In the genomic region with DNA sequence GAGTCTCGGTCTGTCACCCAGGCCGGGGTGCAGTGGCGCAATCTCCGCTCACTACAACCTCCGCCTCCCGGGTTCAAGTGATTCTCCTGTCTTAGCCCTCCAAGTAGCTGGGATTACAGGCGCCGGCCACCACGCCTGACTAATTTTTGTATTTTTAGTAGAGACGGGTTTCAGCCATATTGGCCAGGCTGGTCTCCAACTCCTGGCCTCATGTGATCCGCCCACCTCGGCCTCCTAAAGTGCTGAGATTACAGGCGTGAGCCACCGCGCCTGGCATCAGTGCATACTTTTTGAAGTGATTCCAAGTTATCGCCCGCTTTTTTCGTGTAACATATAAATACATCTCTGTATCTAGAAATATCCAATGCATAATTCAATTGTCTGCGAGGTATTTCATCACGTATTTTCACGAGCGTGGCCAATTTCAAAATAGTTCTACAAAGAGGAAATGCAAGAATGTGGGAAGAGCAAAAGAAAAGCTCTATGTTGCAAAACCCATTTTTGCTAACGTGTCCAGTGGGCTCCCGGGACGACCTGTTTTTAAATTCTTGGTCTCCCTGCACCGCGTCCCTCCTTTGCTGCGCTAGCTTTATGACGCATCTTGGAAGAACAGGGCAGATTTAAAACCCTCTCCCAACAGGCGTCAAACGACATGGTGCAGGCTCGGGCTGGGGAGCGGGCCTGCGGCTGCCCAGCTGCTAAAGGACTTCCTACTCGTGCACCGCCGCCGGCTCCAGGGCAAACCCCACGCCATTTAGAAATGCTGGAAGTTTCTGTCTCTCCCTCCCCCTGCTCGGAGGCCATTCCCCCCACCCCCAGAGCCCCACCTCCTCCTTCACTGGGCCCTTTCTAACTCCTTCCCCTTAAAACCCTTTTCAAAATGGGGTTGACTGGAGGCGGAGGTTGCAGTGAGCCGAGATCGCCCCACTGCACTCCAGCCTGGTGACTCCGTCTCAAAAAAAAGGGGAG, we compare ENCODE assay signal across 8 cellular contexts. TPM values are rescaled to one million over a fixed set of nuclear protein-coding genes. Genes with fewer than 3 reads are reported as not detected.
DNase-seq lines count a peak whose midpoint lies in the region; ATAC-seq and TF ChIP-seq lines count a peak whose summit lies in the region.

No MANE protein-coding gene starts in this region.

- CTCF ChIA-PET in PC-9 (lab: Charles Lee): no interaction called here

- no peaks in the 10 kb centered on the region for H3K27me3 ChIP-seq in PC-9 (ENCODE audit: insufficient read depth, low read depth)
- no peaks in the 10 kb centered on the region for H3K27me3 ChIP-seq in colonic mucosa
- H3K27me3 ChIP-seq in smooth muscle cell (ENCODE audit: low read depth): no peaks in the 10 kb centered on the region

- peaks cover 4% of the 10 kb centered on the region; the same call in 1 of the 2 replicates for H3F3A ChIP-seq in PC-9 (ENCODE audit: insufficient read depth, low read depth)
- peaks cover 17% of the 10 kb centered on the region for H3F3A ChIP-seq in smooth muscle cell (ENCODE audit: low read depth)

- no peak overlapping the region for H3K27ac ChIP-seq in PC-9
- peak overlapping the region; percentile 85 for H3K27ac ChIP-seq in colonic mucosa
- H3K27ac ChIP-seq in smooth muscle cell (ENCODE audit: low read depth): peak overlapping the region; percentile 95

- no peaks in the 10 kb centered on the region for H3K9me2 ChIP-seq in PC-9 (ENCODE audit: insufficient read depth)

- intact Hi-C loops in PC-9 (cut with micrococcal nuclease; ENCODE audit: unreplicated experiment): no loop called here
- intact Hi-C loops in colonic mucosa (cut with DNase I): no loop called here

- H2AFZ ChIP-seq in PC-9: no peak overlapping the region
- H2AFZ ChIP-seq in smooth muscle cell (ENCODE audit: low read depth): no peak overlapping the region

- BruUV-seq in PC-9 (replicated peaks; lab: Mats Ljungman, UMichigan): no TSS peak

- peaks cover 38% of the 10 kb centered on the region for H3K79me2 ChIP-seq in PC-9 (ENCODE audit: low read depth)
- H3K79me2 ChIP-seq in smooth muscle cell (ENCODE audit: low read depth): peaks cover 38% of the 10 kb centered on the region

- POLR2A ChIA-PET in PC-9 (lab: Charles Lee; ENCODE audit: unreplicated experiment): interaction anchor here (0.6 kb wide), 1 partner anchor 893 kb away, joined by 15 read pairs; no protein-coding TSS in a partner anchor

- H3K9ac ChIP-seq in colonic mucosa (ENCODE audit: low read depth in 2 of 2, low read length in 2 of 2) (peak overlapping the region; percentile 26 to 72), smooth muscle cell (ENCODE audit: low read depth) (peak overlapping the region; percentile 79)

- H3K4me2 ChIP-seq in PC-9: peak overlapping the region; percentile 64
- peak overlapping the region; percentile 93 for H3K4me2 ChIP-seq in smooth muscle cell

- peak overlapping the region; percentile 49; the same call in 1 of the 2 replicates for H3K4me3 ChIP-seq in PC-9
- peak overlapping the region; percentile 82 for H3K4me3 ChIP-seq in colonic mucosa
- peak overlapping the region; percentile 78 for H3K4me3 ChIP-seq in smooth muscle cell

- no peaks in the 10 kb centered on the region for H3K9me3 ChIP-seq in PC-9 (ENCODE audit: insufficient read depth, low read depth)
- no peaks in the 10 kb centered on the region for H3K9me3 ChIP-seq in colonic mucosa
- no peaks in the 10 kb centered on the region for H3K9me3 ChIP-seq in smooth muscle cell (replicated peaks; ENCODE audit: low read depth)

- ATAC-seq in GM21825 (IDR thresholded peaks at IDR 0.05; ENCODE audit: unreplicated experiment): no peak

- H4K20me1 ChIP-seq in PC-9 (ENCODE audit: insufficient read depth) (peaks cover 10% of the 10 kb centered on the region; the same call in 1 of the 2 replicates), smooth muscle cell (ENCODE audit: low read depth) (peaks cover 29% of the 10 kb centered on the region)

- no peaks in the 10 kb centered on the region for H3K36me3 ChIP-seq in PC-9 (ENCODE audit: low read depth)
- H3K36me3 ChIP-seq in colonic mucosa: no peaks in the 10 kb centered on the region
- no peaks in the 10 kb centered on the region for H3K36me3 ChIP-seq in smooth muscle cell (ENCODE audit: low read depth)

- DNase-seq in activated T-cell treated with anti-CD3 and anti-CD28 coated beads, Interleukin-2, amount 50 U/mL, for 1 hour: peak; percentile 47
- DNase-seq in activated T-cell treated with anti-CD3 and anti-CD28 coated beads for 4 hours (no peak), PC-9 (no peak), colonic mucosa (peak; percentile 53), kidney tubule cell (ENCODE audit: low spot score) (peak; percentile 48), smooth muscle cell (lab: John Stamatoyannopoulos, UW; ENCODE audit: unreplicated experiment) (peak; percentile 51), NCI-H146 treated with DMSO at 0.1 percent for 48 hours (lab: John Stamatoyannopoulos, UW; ENCODE audit: unreplicated experiment) (no peak)

- H3K4me1 ChIP-seq in PC-9 (replicated peaks; ENCODE audit: insufficient read depth) (peaks cover 8% of the 10 kb centered on the region; the same call in 1 of the 2 replicates), colonic mucosa (peaks cover 9% of the 10 kb centered on the region), smooth muscle cell (ENCODE audit: low read depth) (no peaks in the 10 kb centered on the region)

- TF ChIP-seq CTCF in PC-9 (conservative IDR thresholded peaks at IDR 0.05) (no peak), colonic mucosa (IDR thresholded peaks at IDR 0.05) (no peak), smooth muscle cell (IDR thresholded peaks at IDR 0.05; ENCODE audit: borderline replicate concordance, insufficient read depth, poor library complexity, severe bottlenecking) (no peak)

- 46% methylated on average over 41 of the region's 44 CpGs for WGBS in smooth muscle cell (ENCODE audit: low lambda C conversion rate)

RNA-seq across cellular contexts. Expression of a gene that starts 0.9 kb away (rescaled TPM):
- total RNA-seq in PC-9 (2021) (16.0 and 16.1 TPM in 2 replicates), colonic mucosa (100 to 1,000 TPM in 1 of 2 donors, 10 to 100 TPM in 1; 53.7 to 128 TPM), smooth muscle cell (117 and 134 TPM in 2 replicates)
- polyA plus RNA-seq in smooth muscle cell: 127 and 132 TPM in 2 replicates

Comparison
In these comparisons a context has a peak if more than half of its experiments do, and no peak if none do; other contexts are left out.
1. DNase-seq: peak in activated T-cell treated with anti-CD3 and anti-CD28 coated beads, Interleukin-2, amount 50 U/mL, for 1 hour (single experiment), colonic mucosa (single experiment), kidney tubule cell (single experiment) and smooth muscle cell (single experiment); none in activated T-cell treated with anti-CD3 and anti-CD28 coated beads for 4 hours (single experiment), PC-9 (0 of 2) and NCI-H146 treated with DMSO at 0.1 percent for 48 hours (single experiment).
2. Peak in every context shown above with its lines, with median percentiles within 50 percentile points of each other: H3K4me3 ChIP-seq.